9 cellular contexts compared by ENCODE assay signal in genomic region chr2:67259581-67260347, GRCh38.
DNase-seq lines count a peak whose midpoint lies in the region; ATAC-seq lines count a peak whose summit lies in the region.
"Had no signal": no experiment of that assay in that cellular context is flagged by ENCODE, and none has a peak within 500 bp of the region (broad histone marks: within the 10 kb centered on the region; RNA-seq: fewer than 3 reads in every experiment).

No MANE protein-coding gene starts in this region.

- ATAC-seq in GM19455 (IDR thresholded peaks at IDR 0.05; ENCODE audit: unreplicated experiment) (no peak), GM21717 (IDR thresholded peaks at IDR 0.05; ENCODE audit: unreplicated experiment) (no peak)

- peak; percentile 9 for DNase-seq in COR-L47 (lab: John Stamatoyannopoulos, UW)
- peak; percentile 71 for DNase-seq in NCI-H2171 (lab: John Stamatoyannopoulos, UW)
- peak; percentile 76 for DNase-seq in dedifferentiated amniotic fluid mesenchymal stem cell (ENCODE audit: extremely low spot score)
- peak; percentile 82 for DNase-seq in non-pigmented ciliary epithelial cell (ENCODE audit: low read depth)
- DNase-seq in T-helper 2 cell = no peak
- DNase-seq in stimulated activated naive CD4-positive, alpha-beta T cell treated with Interleukin-2 at 50 U/mL for 16 hours (lab: John Stamatoyannopoulos, UW) = no peak
- DNase-seq: midbrain had no signal

Comparison
In these comparisons a context has a peak if more than half of its experiments do, and no peak if none do; other contexts are left out.
1. DNase-seq: peak in COR-L47 (single experiment), NCI-H2171 (single experiment), dedifferentiated amniotic fluid mesenchymal stem cell (single experiment) and non-pigmented ciliary epithelial cell (single experiment); none in T-helper 2 cell (0 of 5) and stimulated activated naive CD4-positive, alpha-beta T cell treated with Interleukin-2 at 50 U/mL for 16 hours (single experiment).